Comparison of ENCODE assay signal across 15 cellular contexts in genomic region chr20:2559641-2560040, GRCh38.
A peak's percentile ranks its signal among the peaks of the same experiment; 100 is the strongest.
DNase-seq lines count a peak whose midpoint lies in the region; ATAC-seq and TF ChIP-seq lines count a peak whose summit lies in the region.
"Had no signal": no experiment of that assay in that cellular context is flagged by ENCODE, and none has a peak within 500 bp of the region (broad histone marks: within the 10 kb centered on the region; RNA-seq: fewer than 3 reads in every experiment).

No MANE protein-coding gene starts in this region.

- H3K27ac ChIP-seq in cingulate gyrus (ENCODE audit: low read depth, low read length) = peak overlapping the region; percentile 67
- H3K27ac ChIP-seq: 22Rv1, HL-60 had no signal

- POLR2A ChIA-PET in HEK293T (lab: Yijun Ruan, JAX) = no interaction called here

- peak; percentile 55 for DNase-seq in DMS 273 (lab: John Stamatoyannopoulos, UW; ENCODE audit: unreplicated experiment)
- DNase-seq in DMS 273 treated with DMSO at 0.1 percent for 48 hours (lab: John Stamatoyannopoulos, UW) = no peak
- peak; percentile 27 for DNase-seq in NCI-H2171 (lab: John Stamatoyannopoulos, UW)
- peak; percentile 53 for DNase-seq in medulla oblongata (ENCODE audit: extremely low spot score)
- no peak for DNase-seq in HEK293T (ENCODE audit: extremely low spot score)
- DNase-seq in stimulated activated CD4-positive, alpha-beta T cell treated with anti-CD3 and anti-CD28 coated beads, Interleukin-4, amount 100 ng/mL, for 4 hours = no peak
- DNase-seq: activated CD4-positive, CD25-positive, alpha-beta regulatory T cell treated with anti-CD3 and anti-CD28 coated beads, Interleukin-2, amount 50 U/mL, for 72 hours; NCI-H146; occipital lobe; T1000 had no signal

- no peak for ATAC-seq in GM19452 (IDR thresholded peaks at IDR 0.05; ENCODE audit: unreplicated experiment)
- ATAC-seq: activated naive CD4-positive, alpha-beta T cell treated with anti-CD3 and anti-CD28 coated beads, Interleukin-2, amount 50 U/mL, for 72 hours had no signal

- CTCF ChIA-PET in HEK293T (lab: Yijun Ruan, JAX) = interaction anchor here (0.6 kb wide), 1 partner anchor 38 kb away, joined by 3 read pairs; no protein-coding TSS in a partner anchor

TF ChIP-seq in HEK293T, 16 proteins besides CTCF, POLR2A, EP300 and RAD21:
- TF ChIP-seq BHLHE40 (IDR thresholded peaks at IDR 0.05; ENCODE audit: borderline replicate concordance) (no peak), TARDBP (IDR thresholded peaks at IDR 0.05) (no peak), FOXK2 (IDR thresholded peaks at IDR 0.05) (no peak), ZNF384 (IDR thresholded peaks at IDR 0.05) (no peak), L3MBTL2 (conservative IDR thresholded peaks at IDR 0.05) (no peak), SP1 (IDR thresholded peaks at IDR 0.05) (no peak), CTBP1 (IDR thresholded peaks at IDR 0.05; ENCODE audit: borderline replicate concordance) (no peak), ELF4 (IDR thresholded peaks at IDR 0.05) (no peak), FOXA1 (IDR thresholded peaks at IDR 0.05) (no peak), LEF1 (IDR thresholded peaks at IDR 0.05; ENCODE audit: borderline replicate concordance) (no peak)
- TF ChIP-seq, protein P1, sequence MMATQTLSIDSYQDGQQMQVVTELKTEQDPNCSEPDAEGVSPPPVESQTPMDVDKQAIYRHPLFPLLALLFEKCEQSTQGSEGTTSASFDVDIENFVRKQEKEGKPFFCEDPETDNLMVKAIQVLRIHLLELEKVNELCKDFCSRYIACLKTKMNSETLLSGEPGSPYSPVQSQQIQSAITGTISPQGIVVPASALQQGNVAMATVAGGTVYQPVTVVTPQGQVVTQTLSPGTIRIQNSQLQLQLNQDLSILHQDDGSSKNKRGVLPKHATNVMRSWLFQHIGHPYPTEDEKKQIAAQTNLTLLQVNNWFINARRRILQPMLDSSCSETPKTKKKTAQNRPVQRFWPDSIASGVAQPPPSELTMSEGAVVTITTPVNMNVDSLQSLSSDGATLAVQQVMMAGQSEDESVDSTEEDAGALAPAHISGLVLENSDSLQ (IDR thresholded peaks at IDR 0.05) = no peak

Comparison
In these comparisons a context has a peak if more than half of its experiments do, and no peak if none do; other contexts are left out.
1. DNase-seq: peak in DMS 273 (single experiment), NCI-H2171 (single experiment) and medulla oblongata (single experiment); none in DMS 273 treated with DMSO at 0.1 percent for 48 hours (single experiment), HEK293T (single experiment) and stimulated activated CD4-positive, alpha-beta T cell treated with anti-CD3 and anti-CD28 coated beads, Interleukin-4, amount 100 ng/mL, for 4 hours (0 of 2).